8 cellular contexts compared by ENCODE assay signal in genomic region chr1:40862008-40862863, GRCh38. TPM values are rescaled to one million over a fixed set of nuclear protein-coding genes. Genes with fewer than 3 reads are reported as not detected.
DNase-seq lines count a peak whose midpoint lies in the region; ATAC-seq and TF ChIP-seq lines count a peak whose summit lies in the region.

TSS of gene CITED4 (minus strand) at chr1:40862363. CDS start at chr1:40862127, 236 bp downstream.

- H3K27me3 ChIP-seq in left ventricle myocardium inferior (ENCODE audit: low read depth) (no peaks in the 10 kb centered on the region), prostate gland (replicated peaks; ENCODE audit: insufficient read depth) (no peaks in the 10 kb centered on the region)

- ATAC-seq in HG02610 (IDR thresholded peaks at IDR 0.05; ENCODE audit: unreplicated experiment), result peak; percentile 91

- H3K36me3 ChIP-seq in left ventricle myocardium inferior, result no peaks in the 10 kb centered on the region
- no peaks in the 10 kb centered on the region for H3K36me3 ChIP-seq in prostate gland
- H3K36me3 ChIP-seq in urinary bladder (ENCODE audit: insufficient read depth), result no peaks in the 10 kb centered on the region

- H3K4me1 ChIP-seq in left ventricle myocardium inferior, result peaks cover 46% of the 10 kb centered on the region
- no peaks in the 10 kb centered on the region for H3K4me1 ChIP-seq in prostate gland (replicated peaks)
- no peaks in the 10 kb centered on the region for H3K4me1 ChIP-seq in urinary bladder (ENCODE audit: insufficient read depth)

- 5% methylated on average over 28 of the region's 75 CpGs for WGBS in prostate gland
- 4% methylated on average over 75 of the region's 75 CpGs for WGBS in urinary bladder

- H3K4me3 ChIP-seq in left ventricle myocardium inferior (peak within 1 kb of the TSS; percentile 78), prostate gland (peak within 1 kb of the TSS; percentile 76 to 77), urinary bladder (ENCODE audit: low read depth, low read length) (peak within 1 kb of the TSS; percentile 72)

- TF ChIP-seq CTCF in GM10266 (IDR thresholded peaks at IDR 0.05; ENCODE audit: control insufficient read depth, insufficient read depth, low read depth, missing control alignments), result peak; percentile 3
- TF ChIP-seq CTCF in left ventricle myocardium inferior (IDR thresholded peaks at IDR 0.05; ENCODE audit: borderline replicate concordance), result peak; percentile 50
- TF ChIP-seq CTCF in prostate gland (IDR thresholded peaks at IDR 0.05), result peak in 2 of 4 experiments; percentile 35 to 43

- peak within 1 kb of the TSS; percentile 96 for H3K27ac ChIP-seq in left ventricle myocardium inferior (replicated peaks)
- peak within 1 kb of the TSS; percentile 81 for H3K27ac ChIP-seq in prostate gland
- H3K27ac ChIP-seq in urinary bladder (ENCODE audit: low read depth), result peak within 1 kb of the TSS; percentile 41

- TF ChIP-seq POLR2A in prostate gland (IDR thresholded peaks at IDR 0.05), result peak; percentile 100

- peak; percentile 99 for DNase-seq in GM10266 (ENCODE audit: extremely low spot score)
- DNase-seq in NCI-H1105 (lab: John Stamatoyannopoulos, UW), result peak; percentile 93
- peak; percentile 91 to 95 (median 94) for DNase-seq in T-helper 1 cell
- peak; percentile 80 for DNase-seq in amniotic stem cell (lab: John Stamatoyannopoulos, UW)
- DNase-seq in left ventricle myocardium inferior, result peak; percentile 96
- DNase-seq in prostate gland (ENCODE audit: low spot score), result peak; percentile 96

- intact Hi-C loops in left ventricle myocardium inferior (cut with micrococcal nuclease), result no loop called here
- intact Hi-C loops in prostate gland (cut with DNase I), result no loop called here

- H3K9me3 ChIP-seq in left ventricle myocardium inferior (replicated peaks) (no peaks in the 10 kb centered on the region), prostate gland (no peaks in the 10 kb centered on the region)

RNA-seq across cellular contexts. Expression of gene CITED4, which starts in this region (rescaled TPM):
- 24.4 TPM for total RNA-seq in left ventricle myocardium inferior
- 100 to 1,000 TPM in 1 of 2 donors, 10 to 100 TPM in 1; 72.3 to 138 TPM for total RNA-seq in prostate gland
- 2.0 TPM for total RNA-seq in urinary bladder
- polyA plus RNA-seq in urinary bladder, result 8.8 TPM

Comparison
In these comparisons a context has a peak if more than half of its experiments do, and no peak if none do; other contexts are left out.
1. Peak in every context shown above with its lines: DNase-seq, ATAC-seq, H3K4me3 ChIP-seq and H3K27ac ChIP-seq.
2. H3K27ac ChIP-seq: peak in every context shown above with its lines; median percentile 96 in left ventricle myocardium inferior; 81 in prostate gland; 41 in urinary bladder.